ENCODE assay signal across 8 cellular contexts in the genomic region with DNA sequence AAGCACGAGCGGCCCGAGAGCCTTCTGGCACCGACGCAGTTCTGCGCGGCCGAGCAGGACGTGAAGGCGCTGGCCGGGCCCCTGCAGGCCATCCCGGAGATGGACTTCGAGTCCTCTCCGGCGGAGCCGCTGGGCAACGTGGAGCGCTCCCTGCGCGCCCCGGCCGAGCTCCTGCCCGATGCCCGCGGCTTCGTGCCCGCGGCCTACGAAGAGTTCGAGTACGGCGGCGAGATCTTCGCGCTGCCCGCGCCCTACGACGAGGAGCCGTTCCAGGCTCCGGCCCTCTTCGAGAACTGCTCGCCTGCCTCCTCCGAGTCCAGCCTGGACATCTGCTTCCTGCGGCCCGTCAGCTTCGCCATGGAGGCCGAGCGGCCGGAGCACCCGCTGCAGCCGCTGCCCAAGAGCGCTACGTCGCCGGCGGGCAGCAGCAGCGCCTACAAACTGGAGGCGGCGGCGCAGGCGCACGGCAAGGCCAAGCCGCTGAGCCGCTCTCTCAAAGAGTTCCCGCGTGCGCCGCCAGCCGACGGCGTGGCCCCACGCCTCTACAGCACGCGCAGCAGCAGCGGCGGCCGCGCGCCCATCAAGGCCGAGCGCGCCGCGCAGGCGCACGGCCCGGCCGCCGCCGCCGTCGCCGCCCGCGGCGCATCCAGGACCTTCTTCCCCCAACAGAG.
DNase-seq lines count a peak whose midpoint lies in the region; ATAC-seq and TF ChIP-seq lines count a peak whose summit lies in the region.

No MANE protein-coding gene starts in this region.

- H3K4me1 Mint-ChIP-seq in T-helper 2 cell treated with Interferon-gamma antibody and Interleukin-4, amounts not matched to agents 5 μg/mL and 100 μg/mL, for 36 hours (ENCODE audit: low read depth) = peaks cover 4% of the 10 kb centered on the region

- dilution Hi-C loops in mammary epithelial cell (cut with HindIII; ENCODE audit: low sequenced_read_pairs) = no loop called here

- no peak overlapping the region for H3K27ac Mint-ChIP-seq in T-helper 2 cell treated with Interferon-gamma antibody and Interleukin-4, amounts not matched to agents 5 μg/mL and 100 μg/mL, for 36 hours

- peaks cover 1% of the 10 kb centered on the region for H3K36me3 Mint-ChIP-seq in T-helper 2 cell treated with Interferon-gamma antibody and Interleukin-4, amounts not matched to agents 5 μg/mL and 100 μg/mL, for 36 hours (ENCODE audit: low read depth)

- whole genome bisulfite sequencing in mammary epithelial cell (ENCODE audit: low coverage, missing lambda C conversion rate) = 14% methylated on average over 36 of the region's 97 CpGs

- no peak for TF ChIP-seq CTCF in AG09309 (IDR thresholded peaks at IDR 0.05; ENCODE audit: control insufficient read depth, insufficient read depth, low read depth, low read length, missing control alignments)
- TF ChIP-seq CTCF in mammary epithelial cell (conservative IDR thresholded peaks at IDR 0.05 in 1 of 2, IDR thresholded peaks at IDR 0.05 in 1 of 2; ENCODE audit: extremely low read depth in 1 of 2, insufficient read depth in 1 of 2, low read depth in 1 of 2, low read length in 2 of 2) = no peak

- H3K4me3 Mint-ChIP-seq in T-helper 2 cell treated with Interferon-gamma antibody and Interleukin-4, amounts not matched to agents 5 μg/mL and 100 μg/mL, for 36 hours = peak overlapping the region; percentile 23

- no peaks in the 10 kb centered on the region for H3K27me3 ChIP-seq in mammary epithelial cell (ENCODE audit: insufficient read depth, low read length)

- H3K9me3 ChIP-seq in mammary epithelial cell (replicated peaks; ENCODE audit: insufficient read depth, low read length) = no peaks in the 10 kb centered on the region
- H3K9me3 ChIP-seq in iPS-18c (ENCODE audit: control insufficient read depth, insufficient read depth, low read length) = no peaks in the 10 kb centered on the region

- peak; percentile 86 for ATAC-seq in GM21381 (IDR thresholded peaks at IDR 0.05; ENCODE audit: unreplicated experiment)

- peak; percentile 5 for DNase-seq in AG09309 (ENCODE audit: low read depth)
- DNase-seq in T-helper 2 cell treated with Interferon-gamma antibody and Interleukin-4, amounts not matched to agents 5 μg/mL and 100 μg/mL, for 36 hours (ENCODE audit: low spot score) = peak; percentile 77
- DNase-seq in mammary epithelial cell = peak; percentile 76
- peak; percentile 62 for DNase-seq in smooth muscle cell of the brain vasculature (ENCODE audit: low read depth, low spot score)
- DNase-seq in H4 (ENCODE audit: low spot score) = no peak
- DNase-seq in MV-4-11 (lab: John Stamatoyannopoulos, UW) = no peak

- no peaks in the 10 kb centered on the region for H3K9me3 Mint-ChIP-seq in T-helper 2 cell treated with Interferon-gamma antibody and Interleukin-4, amounts not matched to agents 5 μg/mL and 100 μg/mL, for 36 hours

- H3K4me2 ChIP-seq in mammary epithelial cell (ENCODE audit: insufficient read depth, low read depth, low read length) = peak overlapping the region; percentile 88

- intact Hi-C loops in mammary epithelial cell (cut with micrococcal nuclease) = no loop called here

- in situ Hi-C loops in mammary epithelial cell (cut with MboI; ENCODE audit: low sequenced_read_pairs in 2 of 2) = no loop called here

- H3K4me3 ChIP-seq in AG09309 (ENCODE audit: control insufficient read depth, low read depth, low read length) = peak overlapping the region; percentile 31
- peak overlapping the region in 2 of 3 experiments; percentile 35 to 39 for H3K4me3 ChIP-seq in mammary epithelial cell (replicated peaks in 1 of 3; ENCODE audit: insufficient read depth in 1 of 3, low read depth in 2 of 3, low read length in 3 of 3)
- H3K4me3 ChIP-seq in iPS-18c (ENCODE audit: insufficient read depth, low read depth, low read length) = peak overlapping the region; percentile 31; the same call in 1 of the 2 replicates

- CTCF ChIA-PET in mammary epithelial cell (lab: Charles Lee; ENCODE audit: low non-redundant PET) = interaction anchor here (0.6 kb wide), 1 partner anchor 12 kb away, joined by 9 read pairs; no protein-coding TSS in a partner anchor

- H3K9ac ChIP-seq in mammary epithelial cell (ENCODE audit: insufficient read depth, low read length) = no peak overlapping the region

- no peak overlapping the region for H3K27ac ChIP-seq in mammary epithelial cell (ENCODE audit: insufficient read depth, low read depth, low read length)

- BruUV-seq in mammary epithelial cell (replicated peaks; lab: Mats Ljungman, UMichigan) = no TSS peak

- peaks cover 10% of the 10 kb centered on the region for H3K4me1 ChIP-seq in mammary epithelial cell (ENCODE audit: insufficient read depth, low read length)

- H3K27me3 Mint-ChIP-seq in T-helper 2 cell treated with Interferon-gamma antibody and Interleukin-4, amounts not matched to agents 5 μg/mL and 100 μg/mL, for 36 hours (ENCODE audit: low read depth) = peaks cover 42% of the 10 kb centered on the region

- H3K36me3 ChIP-seq in mammary epithelial cell (ENCODE audit: insufficient read depth, low read length) = no peaks in the 10 kb centered on the region

- peak overlapping the region; percentile 98 for H2AFZ ChIP-seq in mammary epithelial cell (ENCODE audit: low read depth, low read length)

- no peaks in the 10 kb centered on the region for H3K79me2 ChIP-seq in mammary epithelial cell (ENCODE audit: insufficient read depth, low read length)

- no peaks in the 10 kb centered on the region for H4K20me1 ChIP-seq in mammary epithelial cell (ENCODE audit: insufficient read depth, low read length)

Comparison
In these comparisons a context has a peak if more than half of its experiments do, and no peak if none do; other contexts are left out.
1. DNase-seq: peak in AG09309 (single experiment), T-helper 2 cell treated with Interferon-gamma antibody and Interleukin-4, amounts not matched to agents 5 μg/mL and 100 μg/mL, for 36 hours (single experiment), mammary epithelial cell (single experiment) and smooth muscle cell of the brain vasculature (single experiment); none in H4 (single experiment) and MV-4-11 (single experiment).
2. Peak in every context shown above with its lines, with median percentiles within 50 percentile points of each other: H3K4me3 ChIP-seq.